In genomic region chr12:131194166-131194565, GRCh38 we compare ENCODE assay signal across 1 cellular context.
TF ChIP-seq lines count a peak whose summit lies in the region.

No MANE protein-coding gene starts in this region.

TF ChIP-seq in HCT116, 20 proteins besides CTCF, POLR2A, EP300 and RAD21:
- TF ChIP-seq SP1 (IDR thresholded peaks at IDR 0.05; ENCODE audit: low read depth) = peak; percentile 41; the same call in 1 of the 2 replicates
- TF ChIP-seq EGR1 (IDR thresholded peaks at IDR 0.05; ENCODE audit: low read depth) = no peak
- peak; percentile 40 for TF ChIP-seq YY1 (IDR thresholded peaks at IDR 0.05; ENCODE audit: extremely low read depth, insufficient replicate concordance, low read depth, low read length)
